In the genomic region with DNA sequence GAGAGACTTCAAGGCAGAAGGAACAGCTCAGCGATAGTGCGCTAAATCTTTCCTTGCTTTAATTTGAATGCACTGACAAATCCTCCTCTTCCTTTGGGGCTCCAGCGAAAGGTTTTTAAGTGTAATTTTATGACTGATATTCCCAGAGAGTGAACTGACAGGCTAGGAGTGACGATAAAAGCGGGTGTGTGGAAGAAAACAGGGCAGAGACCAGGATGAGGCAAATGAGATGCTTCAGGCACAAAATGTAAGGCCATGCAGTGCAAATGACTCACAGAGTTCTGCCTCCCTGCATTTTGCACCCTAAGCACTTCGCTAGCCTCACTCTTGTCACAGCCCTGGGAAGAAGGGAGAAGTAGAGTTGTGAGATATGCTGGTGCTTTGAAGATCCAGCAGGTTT, we compare ENCODE assay signal across 26 cellular contexts. TPM values are rescaled to one million over a fixed set of nuclear protein-coding genes. Genes with fewer than 3 reads are reported as not detected.
DNase-seq lines count a peak whose midpoint lies in the region; ATAC-seq and TF ChIP-seq lines count a peak whose summit lies in the region.
"Had no signal": no experiment of that assay in that cellular context is flagged by ENCODE, and none has a peak within 500 bp of the region (broad histone marks: within the 10 kb centered on the region; RNA-seq: fewer than 3 reads in every experiment).

No MANE protein-coding gene starts in this region.

- intact Hi-C loops in left colon (cut with DNase I, micrococcal nuclease): no loop called here

- peaks cover 6% of the 10 kb centered on the region for H3K27me3 Mint-ChIP-seq in GM23338 (ENCODE audit: insufficient read depth, low read depth, poor library complexity)
- H3K27me3 Mint-ChIP-seq: CD8-positive, alpha-beta memory T cell had no signal

- H3K27me3 ChIP-seq in GM23338 (ENCODE audit: insufficient read depth) (no peaks in the 10 kb centered on the region), neural cell (ENCODE audit: insufficient read depth, low read depth, low read length) (no peaks in the 10 kb centered on the region)
- H3K27me3 ChIP-seq: BE2C, BLaER1 had no signal

- no peak overlapping the region for H2AFZ ChIP-seq in GM23338
- H2AFZ ChIP-seq in neural cell (ENCODE audit: low read depth, low read length): no peak overlapping the region

- H3K9me2 ChIP-seq in GM23338 (ENCODE audit: insufficient read depth): no peaks in the 10 kb centered on the region
- no peaks in the 10 kb centered on the region for H3K9me2 ChIP-seq in neural cell (ENCODE audit: insufficient read depth, low read length)

- ATAC-seq in GM23338 (no peak), GM21529 (IDR thresholded peaks at IDR 0.05; ENCODE audit: unreplicated experiment) (no peak), left colon (no peak)
- ATAC-seq: GM12878 had no signal

- H3F3A ChIP-seq in GM23338 (replicated peaks; ENCODE audit: low read depth) (peaks cover 4% of the 10 kb centered on the region; the same call in 1 of the 2 replicates), neural cell (ENCODE audit: insufficient read depth, low read length, poor library complexity, severe bottlenecking) (no peaks in the 10 kb centered on the region)

- no peak overlapping the region for H3K9ac ChIP-seq in neural cell (ENCODE audit: low read length)
- H3K9ac ChIP-seq: BLaER1 had no signal

- no peak overlapping the region for H3K4me3 Mint-ChIP-seq in GM23338
- H3K4me3 Mint-ChIP-seq: CD14-positive monocyte; CD4-positive, alpha-beta memory T cell; CD4-positive, CD25-positive, alpha-beta regulatory T cell; CD8-positive, alpha-beta memory T cell had no signal

- H3K79me2 ChIP-seq in GM23338 (replicated peaks; ENCODE audit: insufficient read depth): no peaks in the 10 kb centered on the region
- peaks cover 11% of the 10 kb centered on the region for H3K79me2 ChIP-seq in neural cell (replicated peaks; ENCODE audit: insufficient read depth, low read length)

- no peak for TF ChIP-seq EP300 in neural cell (conservative IDR thresholded peaks at IDR 0.05; ENCODE audit: poor library complexity, severe bottlenecking)

- H3K4me1 ChIP-seq in GM23338 (ENCODE audit: insufficient read depth): no peaks in the 10 kb centered on the region
- H3K4me1 ChIP-seq: BE2C, BLaER1 had no signal

- H3K36me3 Mint-ChIP-seq in GM23338 (ENCODE audit: low read depth): peaks cover 56% of the 10 kb centered on the region
- H3K36me3 Mint-ChIP-seq: CD14-positive monocyte had no signal

- 0 out of 2 replicates have a peak overlapping the region, but pooled peaks have one; percentile 35 for H3K27ac Mint-ChIP-seq in GM23338
- H3K27ac Mint-ChIP-seq: CD4-positive, alpha-beta memory T cell; CD4-positive, CD25-positive, alpha-beta regulatory T cell had no signal

- no peak overlapping the region for H3K4me2 ChIP-seq in GM23338
- H3K4me2 ChIP-seq in neural cell (ENCODE audit: low read length): no peak overlapping the region
- H3K4me2 ChIP-seq: BLaER1 had no signal

- H4K20me1 ChIP-seq in GM23338 (replicated peaks; ENCODE audit: insufficient read depth) (peaks cover 27% of the 10 kb centered on the region), neural cell (ENCODE audit: insufficient read depth) (no peaks in the 10 kb centered on the region)

- no peak for TF ChIP-seq RAD21 in neural cell (conservative IDR thresholded peaks at IDR 0.05)

- H3K9me3 Mint-ChIP-seq in GM23338: no peaks in the 10 kb centered on the region
- H3K9me3 Mint-ChIP-seq: CD14-positive monocyte; CD4-positive, alpha-beta memory T cell; CD4-positive, CD25-positive, alpha-beta regulatory T cell; CD8-positive, alpha-beta memory T cell had no signal

- H3K27ac ChIP-seq in GM23338 (ENCODE audit: low read depth) (peak overlapping the region; percentile 72; the same call in 1 of the 2 replicates), neural cell (ENCODE audit: low read length) (peak overlapping the region; percentile 71)
- H3K27ac ChIP-seq: BLaER1 had no signal

- H3K36me3 ChIP-seq in GM23338 (ENCODE audit: insufficient read depth) (peaks cover 8% of the 10 kb centered on the region), neural cell (ENCODE audit: insufficient read depth, low read length) (peaks cover 7% of the 10 kb centered on the region)

- H3K4me3 ChIP-seq in GM23338 (no peak overlapping the region), epithelial cell of esophagus (ENCODE audit: low read length) (no peak overlapping the region), neural cell (ENCODE audit: low read length) (no peak overlapping the region)
- H3K4me3 ChIP-seq: BLaER1, GM12878 had no signal

- H3K4me1 Mint-ChIP-seq in GM23338: no peaks in the 10 kb centered on the region
- H3K4me1 Mint-ChIP-seq: CD14-positive monocyte; CD4-positive, alpha-beta memory T cell; CD8-positive, alpha-beta memory T cell had no signal

- DNase-seq in GM23338 (ENCODE audit: low spot score) (no peak), epithelial cell of esophagus (ENCODE audit: low read depth) (peak; percentile 28), retina (peak; percentile 11), LoVo (ENCODE audit: low spot score) (no peak), left colon (no peak)
- DNase-seq: 8988T; ACHN; BE2C; CD4-positive, alpha-beta memory T cell; CD4-positive, CD25-positive, alpha-beta regulatory T cell; CD8-positive, alpha-beta memory T cell; COR-L47; DMS 273 treated with DMSO at 0.1 percent for 48 hours; DMS153; DMS53; DMS79; DND-41; EL; GDM1 had no signal

- no peak for TF ChIP-seq CTCF in GM23338 (conservative IDR thresholded peaks at IDR 0.05; ENCODE audit: low read depth in 2 of 2)
- TF ChIP-seq CTCF in epithelial cell of esophagus (IDR thresholded peaks at IDR 0.05; ENCODE audit: insufficient read depth, low read depth, low read length, missing control alignments): no peak
- no peak for TF ChIP-seq CTCF in neural cell (IDR thresholded peaks at IDR 0.05; ENCODE audit: poor library complexity, severe bottlenecking)

- no peaks in the 10 kb centered on the region for H3K9me3 ChIP-seq in neural cell (ENCODE audit: low read length)
- H3K9me3 ChIP-seq: BE2C, BLaER1 had no signal

TF ChIP-seq in GM23338, 12 proteins besides CTCF, POLR2A, EP300 and RAD21:
- TF ChIP-seq STAT1 (IDR thresholded peaks at IDR 0.05; ENCODE audit: unreplicated experiment): no peak
- TF ChIP-seq, protein P1, sequence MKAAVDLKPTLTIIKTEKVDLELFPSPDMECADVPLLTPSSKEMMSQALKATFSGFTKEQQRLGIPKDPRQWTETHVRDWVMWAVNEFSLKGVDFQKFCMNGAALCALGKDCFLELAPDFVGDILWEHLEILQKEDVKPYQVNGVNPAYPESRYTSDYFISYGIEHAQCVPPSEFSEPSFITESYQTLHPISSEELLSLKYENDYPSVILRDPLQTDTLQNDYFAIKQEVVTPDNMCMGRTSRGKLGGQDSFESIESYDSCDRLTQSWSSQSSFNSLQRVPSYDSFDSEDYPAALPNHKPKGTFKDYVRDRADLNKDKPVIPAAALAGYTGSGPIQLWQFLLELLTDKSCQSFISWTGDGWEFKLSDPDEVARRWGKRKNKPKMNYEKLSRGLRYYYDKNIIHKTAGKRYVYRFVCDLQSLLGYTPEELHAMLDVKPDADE (IDR thresholded peaks at IDR 0.05): no peak

TF ChIP-seq in neural cell, 6 proteins besides CTCF, POLR2A, EP300 and RAD21:
- TF ChIP-seq, protein P2, sequence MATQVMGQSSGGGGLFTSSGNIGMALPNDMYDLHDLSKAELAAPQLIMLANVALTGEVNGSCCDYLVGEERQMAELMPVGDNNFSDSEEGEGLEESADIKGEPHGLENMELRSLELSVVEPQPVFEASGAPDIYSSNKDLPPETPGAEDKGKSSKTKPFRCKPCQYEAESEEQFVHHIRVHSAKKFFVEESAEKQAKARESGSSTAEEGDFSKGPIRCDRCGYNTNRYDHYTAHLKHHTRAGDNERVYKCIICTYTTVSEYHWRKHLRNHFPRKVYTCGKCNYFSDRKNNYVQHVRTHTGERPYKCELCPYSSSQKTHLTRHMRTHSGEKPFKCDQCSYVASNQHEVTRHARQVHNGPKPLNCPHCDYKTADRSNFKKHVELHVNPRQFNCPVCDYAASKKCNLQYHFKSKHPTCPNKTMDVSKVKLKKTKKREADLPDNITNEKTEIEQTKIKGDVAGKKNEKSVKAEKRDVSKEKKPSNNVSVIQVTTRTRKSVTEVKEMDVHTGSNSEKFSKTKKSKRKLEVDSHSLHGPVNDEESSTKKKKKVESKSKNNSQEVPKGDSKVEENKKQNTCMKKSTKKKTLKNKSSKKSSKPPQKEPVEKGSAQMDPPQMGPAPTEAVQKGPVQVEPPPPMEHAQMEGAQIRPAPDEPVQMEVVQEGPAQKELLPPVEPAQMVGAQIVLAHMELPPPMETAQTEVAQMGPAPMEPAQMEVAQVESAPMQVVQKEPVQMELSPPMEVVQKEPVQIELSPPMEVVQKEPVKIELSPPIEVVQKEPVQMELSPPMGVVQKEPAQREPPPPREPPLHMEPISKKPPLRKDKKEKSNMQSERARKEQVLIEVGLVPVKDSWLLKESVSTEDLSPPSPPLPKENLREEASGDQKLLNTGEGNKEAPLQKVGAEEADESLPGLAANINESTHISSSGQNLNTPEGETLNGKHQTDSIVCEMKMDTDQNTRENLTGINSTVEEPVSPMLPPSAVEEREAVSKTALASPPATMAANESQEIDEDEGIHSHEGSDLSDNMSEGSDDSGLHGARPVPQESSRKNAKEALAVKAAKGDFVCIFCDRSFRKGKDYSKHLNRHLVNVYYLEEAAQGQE (IDR thresholded peaks at IDR 0.05; ENCODE audit: borderline replicate concordance): no peak

RNA-seq across cellular contexts. Expression of a gene that starts 14.7 kb away (rescaled TPM):
- total RNA-seq in GM23338 (2014; rRNA removed; shearing (Covaris generic)): 46.5 and 50.5 TPM in 2 replicates
- polyA plus RNA-seq in GM23338 (2016; fragmentation: Nextera tagmentation; extraction: Ambion mirVana) (36.9 and 37.5 TPM in 2 replicates), neural cell (75.8 and 87.8 TPM in 2 replicates)
- polyA minus RNA-seq in neural cell: 157 and 170 TPM in 2 replicates
- total RNA-seq in left colon: 10 to 100 TPM in 1 of 2 donors, 1 to 10 TPM in 1; 9.7 to 12.9 TPM

RNA-seq across cellular contexts. Expression of a gene that starts 50.4 kb away (rescaled TPM):
- total RNA-seq in GM23338 (2014; rRNA removed; shearing (Covaris generic)): 180 and 246 TPM in 2 replicates
- 862 and 1,104 TPM in 2 replicates for polyA plus RNA-seq in GM23338 (2016; fragmentation: Nextera tagmentation; extraction: Ambion mirVana)
- polyA plus RNA-seq in neural cell: 164 and 214 TPM in 2 replicates
- 116 and 122 TPM in 2 replicates for polyA minus RNA-seq in neural cell
- total RNA-seq in left colon: 10 to 100 TPM; 40.5 to 43.7 TPM

RNA-seq across cellular contexts. Expression of a gene that starts 54.0 kb away (rescaled TPM):
- 8.3 and 12.2 TPM in 2 replicates for total RNA-seq in GM23338 (2014; rRNA removed; shearing (Covaris generic))
- polyA plus RNA-seq in GM23338 (2016; fragmentation: Nextera tagmentation; extraction: Ambion mirVana): 6.6 and 8.7 TPM in 2 replicates
- polyA plus RNA-seq in neural cell: 15.0 and 25.4 TPM in 2 replicates
- polyA minus RNA-seq in neural cell: 22.2 and 26.8 TPM in 2 replicates
- 1 to 10 TPM; 7.4 to 8.3 TPM for total RNA-seq in left colon

RNA-seq across cellular contexts. Expression of a gene that starts 54.1 kb away (rescaled TPM):
- total RNA-seq in GM23338 (2014; rRNA removed; shearing (Covaris generic)): 0.08 TPM in 1 of 2 replicates, not detected in the other
- polyA plus RNA-seq in GM23338 (2016; fragmentation: Nextera tagmentation; extraction: Ambion mirVana): 2.9 and 3.7 TPM in 2 replicates
- polyA plus RNA-seq in neural cell: 0.20 and 1.7 TPM in 2 replicates
- polyA minus RNA-seq in neural cell: 0.97 and 2.7 TPM in 2 replicates
- not detected for total RNA-seq in left colon
- total RNA-seq: CD4-positive, alpha-beta memory T cell; CD4-positive, CD25-positive, alpha-beta regulatory T cell; Daoy; GM12878 had no signal
- polyA plus RNA-seq: AG04450; CD14-positive monocyte; CD4-positive, alpha-beta memory T cell; CD4-positive, CD25-positive, alpha-beta regulatory T cell; CD8-positive, alpha-beta memory T cell; GM12878 had no signal

Comparison
In these comparisons a context has a peak if more than half of its experiments do, and no peak if none do; other contexts are left out.
1. DNase-seq: peak in epithelial cell of esophagus (single experiment) and retina (single experiment); none in GM23338 (single experiment), LoVo (single experiment) and left colon (0 of 2).